2 cellular contexts compared by ENCODE assay signal in genomic region chrX:13607356-13607995, GRCh38.
TF ChIP-seq lines count a peak whose summit lies in the region.

No MANE protein-coding gene starts in this region.

TF ChIP-seq in GM23338, 12 proteins besides CTCF, POLR2A, EP300 and RAD21:
- TF ChIP-seq JUNB (IDR thresholded peaks at IDR 0.05; ENCODE audit: unreplicated experiment) (no peak), NANOG (IDR thresholded peaks at IDR 0.05; ENCODE audit: borderline replicate concordance) (no peak), EZH2phosphoT487 (IDR thresholded peaks at IDR 0.05; ENCODE audit: unreplicated experiment) (no peak)

TF ChIP-seq in H1, 55 proteins besides CTCF, POLR2A, EP300 and RAD21:
- TF ChIP-seq HDAC6 (IDR thresholded peaks at IDR 0.05; ENCODE audit: low read depth, low read length) (no peak), RNF2 (IDR thresholded peaks at IDR 0.05; ENCODE audit: borderline replicate concordance, low read depth, low read length, missing control alignments, poor library complexity, severe bottlenecking) (no peak), CHD2 (IDR thresholded peaks at IDR 0.05; ENCODE audit: low read length) (no peak), EGR1 (IDR thresholded peaks at IDR 0.05; ENCODE audit: borderline replicate concordance, low read depth, low read length) (no peak), NRF1 (IDR thresholded peaks at IDR 0.05; ENCODE audit: low read depth, low read length) (no peak), HDAC2 (IDR thresholded peaks at IDR 0.05; ENCODE audit: borderline replicate concordance in 1 of 2, low read depth in 2 of 2, low read length in 2 of 2) (no peak), BRCA1 (IDR thresholded peaks at IDR 0.05; ENCODE audit: low read depth, low read length) (no peak), CREB1 (IDR thresholded peaks at IDR 0.05) (no peak), ATF3 (IDR thresholded peaks at IDR 0.05; ENCODE audit: insufficient read depth, low read depth, low read length) (no peak), E2F6 (IDR thresholded peaks at IDR 0.05) (no peak)
